21 cellular contexts compared by ENCODE assay signal in genomic region chr6:131534654-131534956, GRCh38. TPM values are rescaled to one million over a fixed set of nuclear protein-coding genes. Genes with fewer than 3 reads are reported as not detected.
"Had no signal": no experiment of that assay in that cellular context is flagged by ENCODE, and none has a peak within 500 bp of the region (broad histone marks: within the 10 kb centered on the region; RNA-seq: fewer than 3 reads in every experiment).

No MANE protein-coding gene starts in this region.

- ATAC-seq: left cardiac atrium had no signal

- H3K9me3 ChIP-seq: colonic mucosa, ovary, stomach, vagina had no signal

- H3K4me1 ChIP-seq: colonic mucosa, foreskin keratinocyte, stomach, vagina had no signal

- H3K36me3 ChIP-seq: colonic mucosa, ovary, stomach, vagina had no signal

- H3K4me3 ChIP-seq: colonic mucosa, lung, ovary, stomach, vagina had no signal

- H3K27me3 ChIP-seq: colonic mucosa, foreskin keratinocyte, ovary, vagina had no signal

- H3K27ac ChIP-seq: colonic mucosa, epithelial cell of prostate, foreskin keratinocyte, ovary, stomach, vagina had no signal

- DNase-seq: activated CD8-positive, alpha-beta T cell treated with anti-CD3 and anti-CD28 coated beads for 36 hours; activated naive CD4-positive, alpha-beta T cell treated with Interleukin-2 at 50 U/mL for 16 hours; activated naive CD8-positive, alpha-beta T cell treated with anti-CD3 and anti-CD28 coated beads, Interleukin-2, amount 50 U/mL, for 24 hours; activated T-cell treated with anti-CD3 and anti-CD28 coated beads, Interleukin-2, amount 50 U/mL, for 24 hours; colonic mucosa; endodermal cell; glutamatergic neuron; left cardiac atrium; ovary; stimulated activated CD4-positive, alpha-beta T cell treated with anti-CD3 and anti-CD28 coated beads, Interleukin-4, amount 100 ng/mL, for 24 hours; stomach; T-helper 9 cell had no signal

RNA-seq across cellular contexts. Expression of gene ARG1, which starts 38.4 kb away (rescaled TPM):
- total RNA-seq: activated CD4-positive, alpha-beta T cell treated with anti-CD3 and anti-CD28 coated beads, Interleukin-2, amount 10 ng/mL, durations not matched to agents 24 days and 14 days; activated CD8-positive, alpha-beta T cell treated with anti-CD3 and anti-CD28 coated beads for 36 hours; activated T-helper 2 cell treated with anti-CD3 and anti-CD28 coated beads, Interferon-gamma antibody, Interleukin-2, Interleukin-4, amounts not matched to agents 10 μg/mL and 5 μg/mL and 100 μg/mL, durations not matched to agents 14 hours and 24 hours and 36 hours; endodermal cell; foreskin keratinocyte; mononuclear cell; neural crest cell; pulmonary artery endothelial cell; vagina had no signal
- polyA plus RNA-seq: foreskin keratinocyte had no signal
